In the genomic region with DNA sequence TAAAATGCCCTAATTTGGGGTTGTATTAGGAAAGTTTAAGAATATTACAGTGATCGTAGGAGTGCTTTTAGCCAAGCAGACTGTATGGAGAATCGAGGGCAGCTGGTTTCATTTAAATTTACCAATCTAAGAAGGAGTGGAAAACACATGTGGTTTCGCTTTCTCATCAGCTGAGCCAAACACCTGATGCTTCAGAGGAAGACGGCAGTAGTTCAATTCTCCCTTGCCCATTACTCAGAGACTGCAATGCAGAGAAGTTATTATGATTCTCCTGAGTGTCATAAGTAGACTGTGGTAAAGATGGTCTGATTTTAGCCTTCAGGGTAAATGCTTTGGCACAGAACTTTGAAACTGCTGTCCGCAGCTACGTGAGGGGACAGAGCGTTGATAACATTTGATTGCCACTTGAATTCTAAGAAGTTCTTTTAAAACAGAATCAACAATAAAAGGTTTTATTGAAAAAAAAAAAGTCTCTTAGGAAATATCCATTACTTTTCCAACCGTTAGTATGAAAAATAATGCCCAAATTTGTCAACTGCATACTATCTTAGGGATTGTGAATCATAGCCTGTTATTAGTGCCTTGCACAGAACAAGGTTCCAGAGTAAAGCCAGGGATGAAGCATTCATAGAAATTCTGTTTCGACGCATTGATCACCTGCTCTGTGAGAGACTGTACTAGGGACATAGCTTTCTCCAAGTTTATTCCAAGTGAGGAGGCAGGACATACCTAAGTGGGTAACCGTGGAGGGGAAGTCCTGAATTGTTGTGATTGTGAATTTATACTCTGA, we compare ENCODE assay signal across 8 cellular contexts. TPM values are rescaled to one million over a fixed set of nuclear protein-coding genes. Genes with fewer than 3 reads are reported as not detected.
DNase-seq lines count a peak whose midpoint lies in the region; ATAC-seq and TF ChIP-seq lines count a peak whose summit lies in the region.

No MANE protein-coding gene starts in this region.

- H3K4me3 ChIP-seq in CD8-positive, alpha-beta memory T cell (ENCODE audit: low read length), result peak overlapping the region; percentile 23
- H3K4me3 ChIP-seq in MM.1S (ENCODE audit: low read length) (peak overlapping the region; percentile 25), psoas muscle (peak overlapping the region; percentile 41)

- no peaks in the 10 kb centered on the region for H4K20me1 ChIP-seq in MM.1S (ENCODE audit: insufficient read depth, low read length)

- WGBS in psoas muscle, 3 donors, result 19 to 39% (median 32%) methylated on average over 11 of the region's 11 CpGs

- intact Hi-C loops in psoas muscle (cut with DNase I), result loop anchor here (5.0 kb wide), 4 partner anchors 140 to 435 kb away; partner anchors contain the start of gene MEF2A (in 1 of the 2)

- peaks cover 6% of the 10 kb centered on the region for H3K36me3 ChIP-seq in CD8-positive, alpha-beta memory T cell (ENCODE audit: insufficient read depth, low read length)
- H3K36me3 ChIP-seq in MM.1S (replicated peaks; ENCODE audit: insufficient read depth, low read length), result no peaks in the 10 kb centered on the region
- H3K36me3 ChIP-seq in psoas muscle (ENCODE audit: insufficient read depth in 1 of 2, low read depth in 1 of 2), result peaks cover 3 to 26% of the 10 kb centered on the region in 2 donors

- H3K27ac ChIP-seq in CD8-positive, alpha-beta memory T cell (ENCODE audit: low read depth, low read length), result no peak overlapping the region
- H3K27ac ChIP-seq in MM.1S (ENCODE audit: low read length), result peak overlapping the region; percentile 27; the same call in 1 of the 2 replicates
- H3K27ac ChIP-seq in psoas muscle, result peak overlapping the region; percentile 89

- no peaks in the 10 kb centered on the region for H3K27me3 ChIP-seq in CD8-positive, alpha-beta memory T cell (ENCODE audit: insufficient read depth, low read length, poor library complexity, severe bottlenecking)
- H3K27me3 ChIP-seq in MM.1S (replicated peaks; ENCODE audit: insufficient read depth, low read length) (no peaks in the 10 kb centered on the region), psoas muscle (ENCODE audit: insufficient read depth in 3 of 3, low read length in 2 of 3) (no peaks in the 10 kb centered on the region)

- H3K36me3 Mint-ChIP-seq in CD8-positive, alpha-beta memory T cell, result peaks cover 5 to 45% (median 8%) of the 10 kb centered on the region in 3 donors

- no peak overlapping the region for H2AFZ ChIP-seq in MM.1S (ENCODE audit: low read length)

- peak overlapping the region; percentile 12 to 84 (median 74) for H3K4me3 Mint-ChIP-seq in CD8-positive, alpha-beta memory T cell

- peak overlapping the region in 6 of 8 donors; percentile 21 to 74 (median 62) for H3K27ac Mint-ChIP-seq in CD8-positive, alpha-beta memory T cell

- ATAC-seq in psoas muscle (peak; percentile 29 to 72 (median 63)), HG03196 (IDR thresholded peaks at IDR 0.05; ENCODE audit: unreplicated experiment) (no peak), GM18520 (IDR thresholded peaks at IDR 0.05; ENCODE audit: unreplicated experiment) (no peak), GM19397 (IDR thresholded peaks at IDR 0.05; ENCODE audit: unreplicated experiment) (no peak)

- H3F3A ChIP-seq in MM.1S (ENCODE audit: insufficient read depth, low read length), result peaks cover 8% of the 10 kb centered on the region

- no peaks in the 10 kb centered on the region for H3K79me2 ChIP-seq in MM.1S (ENCODE audit: low read length)

- DNase-seq in CD8-positive, alpha-beta memory T cell, result no peak
- DNase-seq in MM.1S (peak; percentile 77), dedifferentiated amniotic fluid mesenchymal stem cell (ENCODE audit: extremely low spot score) (peak; percentile 38), psoas muscle (no peak), HuH-7 (ENCODE audit: low spot score) (no peak)

- H3K4me2 ChIP-seq in MM.1S (ENCODE audit: low read depth, low read length), result peak overlapping the region; percentile 38; the same call in 1 of the 2 replicates

- H3K9me3 Mint-ChIP-seq in CD8-positive, alpha-beta memory T cell, result no peaks in the 10 kb centered on the region

- peaks cover 19% of the 10 kb centered on the region for H3K4me1 ChIP-seq in CD8-positive, alpha-beta memory T cell (ENCODE audit: insufficient read depth, low read length)
- H3K4me1 ChIP-seq in MM.1S (ENCODE audit: low read length), result peaks cover 23% of the 10 kb centered on the region
- peaks cover 71% of the 10 kb centered on the region for H3K4me1 ChIP-seq in psoas muscle

- H3K9ac ChIP-seq in MM.1S (ENCODE audit: low read length), result peak overlapping the region; percentile 2; the same call in 1 of the 2 replicates

- CTCF ChIA-PET in CD8-positive, alpha-beta memory T cell (lab: Charles Lee), result interaction anchor here (0.8 to 1.7 kb wide), 4 partner anchors 26 to 435 kb away, joined by 3 to 9 read pairs (median 3); partner anchors contain the start of gene LYSMD4

- POLR2A ChIA-PET in CD8-positive, alpha-beta memory T cell (lab: Charles Lee), result interaction anchor here (0.7 to 1.0 kb wide), 2 partner anchors 24 to 26 kb away, joined by 3 read pairs; partner anchors contain the start of gene LYSMD4

- no peaks in the 10 kb centered on the region for H3K9me3 ChIP-seq in CD8-positive, alpha-beta memory T cell (ENCODE audit: low read length)
- H3K9me3 ChIP-seq in MM.1S (replicated peaks; ENCODE audit: insufficient read depth, low read length), result no peaks in the 10 kb centered on the region
- H3K9me3 ChIP-seq in psoas muscle, result no peaks in the 10 kb centered on the region

- peaks cover 30 to 48% (median 32%) of the 10 kb centered on the region in 3 donors for H3K4me1 Mint-ChIP-seq in CD8-positive, alpha-beta memory T cell

- TF ChIP-seq CTCF in MM.1S (IDR thresholded peaks at IDR 0.05; ENCODE audit: low read length) (no peak), psoas muscle (IDR thresholded peaks at IDR 0.05) (no peak)

- no peaks in the 10 kb centered on the region for H3K27me3 Mint-ChIP-seq in CD8-positive, alpha-beta memory T cell

- H3K9me2 ChIP-seq in MM.1S (replicated peaks; ENCODE audit: insufficient read depth, low read length), result no peaks in the 10 kb centered on the region

RNA-seq across cellular contexts. Expression of gene LYSMD4, which starts 25.6 kb away (rescaled TPM):
- 1 to 10 TPM; 7.9 to 8.4 TPM for total RNA-seq in CD8-positive, alpha-beta memory T cell
- 6.5 TPM for polyA plus RNA-seq in CD8-positive, alpha-beta memory T cell
- total RNA-seq in psoas muscle, result 1 to 10 TPM; 3.6 to 9.5 (median 7.4) TPM
- polyA plus RNA-seq in psoas muscle, result 10 to 100 TPM in 1 of 3 donors, 1 to 10 TPM in 2; 5.6 to 13.5 (median 5.8) TPM

Comparison
In these comparisons a context has a peak if more than half of its experiments do, and no peak if none do; other contexts are left out.
1. DNase-seq: peak in MM.1S (single experiment) and dedifferentiated amniotic fluid mesenchymal stem cell (single experiment); none in CD8-positive, alpha-beta memory T cell (0 of 5), psoas muscle (0 of 2) and HuH-7 (single experiment).
2. ATAC-seq: peak in psoas muscle (4 of 4); none in HG03196 (single experiment), GM18520 (single experiment) and GM19397 (single experiment).
3. Peak in every context shown above with its lines, with median percentiles within 50 percentile points of each other: H3K4me3 ChIP-seq.